8 cellular contexts compared by ENCODE assay signal in the genomic region with DNA sequence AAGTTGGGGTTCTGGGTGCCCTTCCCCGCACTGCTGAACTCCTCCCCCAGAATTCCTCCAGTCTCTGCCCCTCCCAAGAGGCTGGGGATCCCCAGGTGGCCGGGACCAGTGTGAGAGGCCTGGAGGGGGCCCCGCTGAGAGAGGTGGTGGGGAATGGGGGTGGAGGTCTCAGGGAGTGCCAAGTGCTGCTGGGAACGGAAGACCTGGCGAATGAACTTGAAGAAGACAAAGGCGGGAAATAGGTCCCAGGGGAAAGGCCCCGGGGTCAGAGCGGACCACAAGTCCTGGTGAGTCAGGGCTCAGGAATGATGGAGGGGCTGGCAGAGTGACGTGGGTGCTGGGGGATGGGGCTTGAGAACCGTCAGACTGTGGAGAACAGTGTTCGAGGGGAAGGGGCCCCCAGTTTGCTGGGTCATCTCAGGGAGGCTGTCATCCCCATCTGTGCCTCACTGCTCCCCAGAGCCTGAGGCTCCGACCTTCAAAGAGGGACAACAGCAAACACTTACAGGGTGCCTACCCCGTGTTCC. TPM values are rescaled to one million over a fixed set of nuclear protein-coding genes. Genes with fewer than 3 reads are reported as not detected.
DNase-seq lines count a peak whose midpoint lies in the region; ATAC-seq, FAIRE-seq and TF ChIP-seq lines count a peak whose summit lies in the region.

No MANE protein-coding gene starts in this region.

- H3K9me3 Mint-ChIP-seq in activated T-helper 17 cell treated with anti-CD3 and anti-CD28 coated beads, Interleukin-2, amount 50 U/mL, for 72 hours: no peaks in the 10 kb centered on the region

- H3K27ac ChIP-seq in PC-3 (ENCODE audit: low read length) (peak overlapping the region; percentile 26), pancreas (peak overlapping the region in 1 of 4 donors; percentile 46)

- H3K27me3 Mint-ChIP-seq in activated T-helper 17 cell treated with anti-CD3 and anti-CD28 coated beads, Interleukin-2, amount 50 U/mL, for 72 hours: peaks cover 25% of the 10 kb centered on the region

- H3K9ac ChIP-seq in PC-3 (ENCODE audit: low read length): peak overlapping the region; percentile 38; the same call in 1 of the 2 replicates

- no peaks in the 10 kb centered on the region for H3K4me1 Mint-ChIP-seq in activated T-helper 17 cell treated with anti-CD3 and anti-CD28 coated beads, Interleukin-2, amount 50 U/mL, for 72 hours

- BruUV-seq in PC-3 (replicated peaks; lab: Mats Ljungman, UMichigan): no TSS peak

- ATAC-seq in PC-3: peak; percentile 64
- ATAC-seq in pancreas: peak in 3 of 4 donors; percentile 27 to 65 (median 60)
- no peak for ATAC-seq in activated T-helper 17 cell treated with anti-CD3 and anti-CD28 coated beads, Interleukin-2, amount 50 U/mL, for 72 hours (replicated peaks)
- no peak for ATAC-seq in HG02981 (IDR thresholded peaks at IDR 0.05; ENCODE audit: unreplicated experiment)

- intact Hi-C loops in PC-3 (cut with micrococcal nuclease): loop anchor here (5.0 kb wide), 1 partner anchor 57 kb away; no protein-coding TSS in a partner anchor
- intact Hi-C loops in pancreas (cut with DNase I): loop anchor here in 2 of 3 donors (5.0 kb wide), 1 partner anchor 57 kb away; no protein-coding TSS in a partner anchor

- WGBS in pancreas, 2 donors: 22 to 24% methylated on average over 13 of the region's 13 CpGs

- H3K27me3 ChIP-seq in PC-3 (ENCODE audit: low read length) (peaks cover 1% of the 10 kb centered on the region; the same call in 1 of the 2 replicates), pancreas (peaks cover 0 to 6% (median 0%) of the 10 kb centered on the region in 4 donors)

- DNase-seq in EH (ENCODE audit: low read depth) (peak; percentile 94), PC-3 (peak; percentile 90), fibroblast of the conjunctiva (ENCODE audit: low read depth) (peak; percentile 96), pancreas (no peak), GDM1 (lab: John Stamatoyannopoulos, UW) (no peak), OCI-M2 (lab: John Stamatoyannopoulos, UW; ENCODE audit: unreplicated experiment) (no peak)

- no peaks in the 10 kb centered on the region for H3K9me2 ChIP-seq in PC-3 (replicated peaks; ENCODE audit: low read length)

- H3K4me1 ChIP-seq in PC-3 (ENCODE audit: insufficient read depth, low read length): peaks cover 15% of the 10 kb centered on the region
- no peaks in the 10 kb centered on the region for H3K4me1 ChIP-seq in pancreas

- no peaks in the 10 kb centered on the region for H3F3A ChIP-seq in PC-3 (ENCODE audit: low read length, unreplicated experiment)

- H3K4me3 Mint-ChIP-seq in activated T-helper 17 cell treated with anti-CD3 and anti-CD28 coated beads, Interleukin-2, amount 50 U/mL, for 72 hours: no peak overlapping the region

- H2AFZ ChIP-seq in PC-3 (ENCODE audit: low read length): peak overlapping the region; percentile 84

- H3K36me3 Mint-ChIP-seq in activated T-helper 17 cell treated with anti-CD3 and anti-CD28 coated beads, Interleukin-2, amount 50 U/mL, for 72 hours (ENCODE audit: low read depth): no peaks in the 10 kb centered on the region

- no peak for TF ChIP-seq CTCF in PC-3 (conservative IDR thresholded peaks at IDR 0.05; ENCODE audit: low read depth, low read length)
- TF ChIP-seq CTCF in pancreas (IDR thresholded peaks at IDR 0.05): no peak

- H3K9me3 ChIP-seq in PC-3 (ENCODE audit: low read length) (no peaks in the 10 kb centered on the region), pancreas (no peaks in the 10 kb centered on the region)

- no peak overlapping the region for H3K27ac Mint-ChIP-seq in activated T-helper 17 cell treated with anti-CD3 and anti-CD28 coated beads, Interleukin-2, amount 50 U/mL, for 72 hours

- H3K79me2 ChIP-seq in PC-3 (ENCODE audit: low read length): no peaks in the 10 kb centered on the region

- no peak for FAIRE-seq in pancreas (lab: Jason Lieb, UNC)

- H3K36me3 ChIP-seq in PC-3 (ENCODE audit: low read depth, low read length): no peaks in the 10 kb centered on the region
- no peaks in the 10 kb centered on the region for H3K36me3 ChIP-seq in pancreas

- POLR2A ChIA-PET in PC-3 (lab: Charles Lee; ENCODE audit: unreplicated experiment): no interaction called here

- CTCF ChIA-PET in PC-3 (lab: Charles Lee): interaction anchor here (1.6 kb wide), 2 partner anchors 58 to 61 kb away, joined by 4 to 6 read pairs; no protein-coding TSS in a partner anchor

- H3K4me2 ChIP-seq in PC-3 (ENCODE audit: low read length): peak overlapping the region; percentile 77

- H3K4me3 ChIP-seq in PC-3 (ENCODE audit: low read length) (peak overlapping the region; percentile 35; the same call in 1 of the 2 replicates), pancreas (no peak overlapping the region)

- H4K20me1 ChIP-seq in PC-3 (ENCODE audit: low read length): no peaks in the 10 kb centered on the region

RNA-seq across cellular contexts. Expression of gene SEMA6B, which starts 15.8 kb away (rescaled TPM):
- total RNA-seq in PC-3 (2014; rRNA removed): 7.3 and 9.0 TPM in 2 replicates
- 1 to 10 TPM; 2.2 to 4.7 (median 2.5) TPM for total RNA-seq in pancreas
- 1 to 10 TPM; 4.4 TPM for polyA plus RNA-seq in pancreas
- under 1 TPM in 1 of 2 donors, not detected in 1; 0.05 TPM for total RNA-seq in activated T-helper 17 cell treated with anti-CD3 and anti-CD28 coated beads, Interleukin-2, amount 50 U/mL, for 72 hours

RNA-seq across cellular contexts. Expression of gene LRG1, which starts 35.5 kb away (rescaled TPM):
- total RNA-seq in PC-3 (2014; rRNA removed) (0.23 and 0.51 TPM in 2 replicates), pancreas (10 to 100 TPM in 5 of 6 donors, 1 to 10 TPM in 1; 7.9 to 53.6 (median 14.8) TPM)
- 10 to 100 TPM; 22.1 to 36.4 TPM for polyA plus RNA-seq in pancreas
- total RNA-seq in activated T-helper 17 cell treated with anti-CD3 and anti-CD28 coated beads, Interleukin-2, amount 50 U/mL, for 72 hours: under 1 TPM; 0.53 to 0.93 TPM

RNA-seq across cellular contexts. Expression of gene PLIN5, which starts 40.3 kb away (rescaled TPM):
- total RNA-seq in PC-3 (2014; rRNA removed) (1.2 and 3.3 TPM in 2 replicates), pancreas (10 to 100 TPM; 30.6 to 80.2 (median 41.3) TPM)
- polyA plus RNA-seq in pancreas: 100 to 1,000 TPM; 193 to 533 TPM
- total RNA-seq in activated T-helper 17 cell treated with anti-CD3 and anti-CD28 coated beads, Interleukin-2, amount 50 U/mL, for 72 hours: under 1 TPM in 1 of 2 donors, not detected in 1; 0.17 TPM

RNA-seq across cellular contexts. Expression of gene PLIN4, which starts 57.0 kb away (rescaled TPM):
- total RNA-seq in PC-3 (2014; rRNA removed): 9.1 and 9.8 TPM in 2 replicates
- total RNA-seq in pancreas: 10 to 100 TPM in 3 of 6 donors, 1 to 10 TPM in 3; 2.2 to 17.8 (median 9.2) TPM
- 100 to 1,000 TPM in 1 of 2 donors, 10 to 100 TPM in 1; 23.6 to 138 TPM for polyA plus RNA-seq in pancreas
- under 1 TPM in 1 of 2 donors, not detected in 1; 0.05 TPM for total RNA-seq in activated T-helper 17 cell treated with anti-CD3 and anti-CD28 coated beads, Interleukin-2, amount 50 U/mL, for 72 hours

Comparison
In these comparisons a context has a peak if more than half of its experiments do, and no peak if none do; other contexts are left out.
1. DNase-seq: peak in EH (single experiment), PC-3 (single experiment) and fibroblast of the conjunctiva (single experiment); none in pancreas (0 of 6), GDM1 (single experiment) and OCI-M2 (single experiment).
2. ATAC-seq: peak in PC-3 (single experiment) and pancreas (3 of 4); none in activated T-helper 17 cell treated with anti-CD3 and anti-CD28 coated beads, Interleukin-2, amount 50 U/mL, for 72 hours (single experiment) and HG02981 (single experiment).